In the genomic region with DNA sequence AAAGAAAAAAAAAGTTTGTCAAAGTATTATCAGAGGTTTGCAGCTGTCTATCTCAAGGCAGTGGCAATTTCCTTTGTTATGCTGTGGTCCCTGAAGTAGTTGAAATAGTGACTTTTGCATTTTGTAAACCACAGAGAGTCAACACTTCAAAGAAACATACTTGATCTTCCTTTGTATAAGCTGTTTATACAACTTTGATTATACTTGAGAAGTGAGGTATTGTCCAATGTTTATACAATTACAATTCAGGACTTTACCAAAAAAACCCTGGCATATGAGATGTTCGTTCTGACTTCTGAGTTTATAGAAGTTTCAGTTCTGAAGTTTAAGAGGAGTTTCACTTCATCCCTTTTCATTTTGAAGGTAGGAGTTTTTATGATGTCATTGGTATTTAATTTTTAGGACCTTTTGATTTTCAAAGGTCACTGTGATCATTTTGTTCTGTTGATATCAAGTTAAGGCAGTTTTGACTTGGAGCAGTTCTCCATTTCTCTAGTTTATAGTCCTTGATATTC, we compare ENCODE assay signal across 11 cellular contexts. TPM values are rescaled to one million over a fixed set of nuclear protein-coding genes. Genes with fewer than 3 reads are reported as not detected.
DNase-seq lines count a peak whose midpoint lies in the region; ATAC-seq and TF ChIP-seq lines count a peak whose summit lies in the region.
"Had no signal": no experiment of that assay in that cellular context is flagged by ENCODE, and none has a peak within 500 bp of the region (broad histone marks: within the 10 kb centered on the region; RNA-seq: fewer than 3 reads in every experiment).

No MANE protein-coding gene starts in this region.

- no peaks in the 10 kb centered on the region for H4K20me1 ChIP-seq in KMS-11 (ENCODE audit: insufficient read depth)

- H3K36me3 Mint-ChIP-seq in CD4-positive, CD25-positive, alpha-beta regulatory T cell = peaks cover 60% of the 10 kb centered on the region
- H3K36me3 Mint-ChIP-seq in activated naive CD4-positive, alpha-beta T cell treated with anti-CD3 and anti-CD28 coated beads, Interleukin-2, amount 50 U/mL, for 72 hours = peaks cover 57% of the 10 kb centered on the region in 2 donors

- ATAC-seq in CD4-positive, CD25-positive, alpha-beta regulatory T cell (ENCODE audit: low read depth in 2 of 2) = no peak
- ATAC-seq in activated naive CD4-positive, alpha-beta T cell treated with anti-CD3 and anti-CD28 coated beads, Interleukin-2, amount 50 U/mL, for 72 hours = peak; percentile 8 to 12
- no peak for ATAC-seq in SK-N-SH treated with all-trans-retinoic acid at 6 μM for 48 hours
- no peak for ATAC-seq in GM19328 (IDR thresholded peaks at IDR 0.05; ENCODE audit: unreplicated experiment)

- intact Hi-C loops in vagina (cut with DNase I) = no loop called here

- no peaks in the 10 kb centered on the region for H3K9me3 Mint-ChIP-seq in CD4-positive, CD25-positive, alpha-beta regulatory T cell
- no peaks in the 10 kb centered on the region for H3K9me3 Mint-ChIP-seq in activated naive CD4-positive, alpha-beta T cell treated with anti-CD3 and anti-CD28 coated beads, Interleukin-2, amount 50 U/mL, for 72 hours

- H3K27me3 ChIP-seq in CD4-positive, CD25-positive, alpha-beta regulatory T cell (ENCODE audit: control insufficient read depth, insufficient read depth, low read length) = no peaks in the 10 kb centered on the region
- H3K27me3 ChIP-seq in KMS-11 (ENCODE audit: insufficient read depth, low read depth) = no peaks in the 10 kb centered on the region
- no peaks in the 10 kb centered on the region for H3K27me3 ChIP-seq in mononuclear cell (ENCODE audit: insufficient read depth, low read length)
- H3K27me3 ChIP-seq in vagina = no peaks in the 10 kb centered on the region

- H3K4me3 ChIP-seq in CD4-positive, CD25-positive, alpha-beta regulatory T cell (ENCODE audit: low read depth, low read length) = peak overlapping the region; percentile 97
- H3K4me3 ChIP-seq in KMS-11 (IDR thresholded peaks at IDR 0.05; ENCODE audit: insufficient read depth, low read depth, low read length) (no peak overlapping the region), mononuclear cell (ENCODE audit: low read length) (peak overlapping the region; percentile 7), vagina (no peak overlapping the region)
- H3K4me3 ChIP-seq: thoracic aorta had no signal

- TF ChIP-seq CTCF in KMS-11 (conservative IDR thresholded peaks at IDR 0.05; ENCODE audit: low read depth, low read length) (no peak), vagina (IDR thresholded peaks at IDR 0.05) (no peak)

- peak overlapping the region; percentile 84 for H3K27ac ChIP-seq in CD4-positive, CD25-positive, alpha-beta regulatory T cell (ENCODE audit: insufficient read depth, low read length, poor library complexity, severe bottlenecking)
- peak overlapping the region; percentile 69 for H3K27ac ChIP-seq in KMS-11
- no peak overlapping the region for H3K27ac ChIP-seq in vagina
- H3K27ac ChIP-seq: thoracic aorta had no signal

- peak overlapping the region; percentile 26; the same call in 1 of the 2 replicates for H3K9ac ChIP-seq in KMS-11

- no peak for TF ChIP-seq POLR2A in vagina (IDR thresholded peaks at IDR 0.05)

- peak overlapping the region; percentile 96 to 98 (median 97) for H3K4me3 Mint-ChIP-seq in CD4-positive, CD25-positive, alpha-beta regulatory T cell

- H3K4me2 ChIP-seq in KMS-11 = peak overlapping the region; percentile 96

- H3K9me3 ChIP-seq in CD4-positive, CD25-positive, alpha-beta regulatory T cell (ENCODE audit: control insufficient read depth in 2 of 2, low read length in 2 of 2) = no peaks in the 10 kb centered on the region
- H3K9me3 ChIP-seq in mononuclear cell (ENCODE audit: low read depth, low read length) (no peaks in the 10 kb centered on the region), vagina (no peaks in the 10 kb centered on the region)
- H3K9me3 ChIP-seq: thoracic aorta had no signal

- DNase-seq in CD4-positive, CD25-positive, alpha-beta regulatory T cell = peak in 2 of 3 donors; percentile 61 to 75
- DNase-seq in activated naive CD4-positive, alpha-beta T cell treated with anti-CD3 and anti-CD28 coated beads, Interleukin-2, amount 50 U/mL, for 72 hours (ENCODE audit: low spot score in 2 of 2) = no peak
- no peak for DNase-seq in NCI-H2029 treated with DMSO at 0.1 percent for 48 hours (lab: John Stamatoyannopoulos, UW)
- no peak for DNase-seq in vagina (ENCODE audit: extremely low spot score in 2 of 2)
- DNase-seq: hypothalamus, NCI-H2081 treated with DMSO at 0.1 percent for 48 hours had no signal

- peaks cover 33 to 65% (median 48%) of the 10 kb centered on the region in 4 donors for H3K4me1 Mint-ChIP-seq in CD4-positive, CD25-positive, alpha-beta regulatory T cell

- no peak overlapping the region for H2AFZ ChIP-seq in KMS-11 (ENCODE audit: low read depth)

- H3K27ac Mint-ChIP-seq in CD4-positive, CD25-positive, alpha-beta regulatory T cell = peak overlapping the region; percentile 83 to 96 (median 95)
- H3K27ac Mint-ChIP-seq in activated naive CD4-positive, alpha-beta T cell treated with anti-CD3 and anti-CD28 coated beads, Interleukin-2, amount 50 U/mL, for 72 hours = peak overlapping the region; percentile 99 to 100

- peaks cover 51% of the 10 kb centered on the region for H3K4me1 ChIP-seq in CD4-positive, CD25-positive, alpha-beta regulatory T cell (ENCODE audit: control insufficient read depth, insufficient read depth, low read length, poor library complexity, severe bottlenecking)
- H3K4me1 ChIP-seq in KMS-11 (ENCODE audit: low read depth, poor library complexity, severe bottlenecking) = peaks cover 78% of the 10 kb centered on the region
- H3K4me1 ChIP-seq in mononuclear cell (ENCODE audit: insufficient read depth, low read length) = peaks cover 55% of the 10 kb centered on the region
- peaks cover 47% of the 10 kb centered on the region for H3K4me1 ChIP-seq in vagina

- H3K79me2 ChIP-seq in KMS-11 (ENCODE audit: insufficient read depth, low read depth) = peaks cover 77% of the 10 kb centered on the region

- peaks cover 36% of the 10 kb centered on the region for H3K36me3 ChIP-seq in CD4-positive, CD25-positive, alpha-beta regulatory T cell (ENCODE audit: control insufficient read depth, insufficient read depth, low read length)
- H3K36me3 ChIP-seq in KMS-11 (ENCODE audit: insufficient read depth) (peaks cover 21% of the 10 kb centered on the region; the same call in 1 of the 2 replicates), vagina (peaks cover 0 to 16% of the 10 kb centered on the region in 2 donors)

- no peaks in the 10 kb centered on the region for H3K27me3 Mint-ChIP-seq in CD4-positive, CD25-positive, alpha-beta regulatory T cell

TF ChIP-seq in SK-N-SH treated with all-trans-retinoic acid at 6 μM for 48 hours, 23 proteins besides CTCF, POLR2A, EP300 and RAD21 (continues in another document):
- TF ChIP-seq, protein P1, sequence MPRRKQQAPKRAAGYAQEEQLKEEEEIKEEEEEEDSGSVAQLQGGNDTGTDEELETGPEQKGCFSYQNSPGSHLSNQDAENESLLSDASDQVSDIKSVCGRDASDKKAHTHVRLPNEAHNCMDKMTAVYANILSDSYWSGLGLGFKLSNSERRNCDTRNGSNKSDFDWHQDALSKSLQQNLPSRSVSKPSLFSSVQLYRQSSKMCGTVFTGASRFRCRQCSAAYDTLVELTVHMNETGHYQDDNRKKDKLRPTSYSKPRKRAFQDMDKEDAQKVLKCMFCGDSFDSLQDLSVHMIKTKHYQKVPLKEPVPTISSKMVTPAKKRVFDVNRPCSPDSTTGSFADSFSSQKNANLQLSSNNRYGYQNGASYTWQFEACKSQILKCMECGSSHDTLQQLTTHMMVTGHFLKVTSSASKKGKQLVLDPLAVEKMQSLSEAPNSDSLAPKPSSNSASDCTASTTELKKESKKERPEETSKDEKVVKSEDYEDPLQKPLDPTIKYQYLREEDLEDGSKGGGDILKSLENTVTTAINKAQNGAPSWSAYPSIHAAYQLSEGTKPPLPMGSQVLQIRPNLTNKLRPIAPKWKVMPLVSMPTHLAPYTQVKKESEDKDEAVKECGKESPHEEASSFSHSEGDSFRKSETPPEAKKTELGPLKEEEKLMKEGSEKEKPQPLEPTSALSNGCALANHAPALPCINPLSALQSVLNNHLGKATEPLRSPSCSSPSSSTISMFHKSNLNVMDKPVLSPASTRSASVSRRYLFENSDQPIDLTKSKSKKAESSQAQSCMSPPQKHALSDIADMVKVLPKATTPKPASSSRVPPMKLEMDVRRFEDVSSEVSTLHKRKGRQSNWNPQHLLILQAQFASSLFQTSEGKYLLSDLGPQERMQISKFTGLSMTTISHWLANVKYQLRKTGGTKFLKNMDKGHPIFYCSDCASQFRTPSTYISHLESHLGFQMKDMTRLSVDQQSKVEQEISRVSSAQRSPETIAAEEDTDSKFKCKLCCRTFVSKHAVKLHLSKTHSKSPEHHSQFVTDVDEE (CRISPR knock-in tag; IDR thresholded peaks at IDR 0.05) = no peak
- no peak for TF ChIP-seq BACH2 (CRISPR knock-in tag; IDR thresholded peaks at IDR 0.05; ENCODE audit: borderline replicate concordance)
- no peak for TF ChIP-seq TCF4 (CRISPR knock-in tag; IDR thresholded peaks at IDR 0.05; ENCODE audit: borderline replicate concordance)
- TF ChIP-seq RARB (CRISPR knock-in tag; IDR thresholded peaks at IDR 0.05) = no peak
- no peak for TF ChIP-seq PPARA (CRISPR knock-in tag; IDR thresholded peaks at IDR 0.05; ENCODE audit: borderline replicate concordance)
- TF ChIP-seq TOX (CRISPR knock-in tag; IDR thresholded peaks at IDR 0.05; ENCODE audit: borderline replicate concordance) = no peak
- no peak for TF ChIP-seq OSR1 (CRISPR knock-in tag; IDR thresholded peaks at IDR 0.05)
- TF ChIP-seq, protein P2, sequence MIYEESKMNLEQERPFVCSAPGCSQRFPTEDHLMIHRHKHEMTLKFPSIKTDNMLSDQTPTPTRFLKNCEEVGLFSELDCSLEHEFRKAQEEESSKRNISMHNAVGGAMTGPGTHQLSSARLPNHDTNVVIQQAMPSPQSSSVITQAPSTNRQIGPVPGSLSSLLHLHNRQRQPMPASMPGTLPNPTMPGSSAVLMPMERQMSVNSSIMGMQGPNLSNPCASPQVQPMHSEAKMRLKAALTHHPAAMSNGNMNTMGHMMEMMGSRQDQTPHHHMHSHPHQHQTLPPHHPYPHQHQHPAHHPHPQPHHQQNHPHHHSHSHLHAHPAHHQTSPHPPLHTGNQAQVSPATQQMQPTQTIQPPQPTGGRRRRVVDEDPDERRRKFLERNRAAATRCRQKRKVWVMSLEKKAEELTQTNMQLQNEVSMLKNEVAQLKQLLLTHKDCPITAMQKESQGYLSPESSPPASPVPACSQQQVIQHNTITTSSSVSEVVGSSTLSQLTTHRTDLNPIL (CRISPR knock-in tag; IDR thresholded peaks at IDR 0.05; ENCODE audit: low read depth) = no peak
- no peak for TF ChIP-seq CSDC2 (CRISPR knock-in tag; IDR thresholded peaks at IDR 0.05)

RNA-seq across cellular contexts. Expression of a gene that starts 4.0 kb away (rescaled TPM):
- total RNA-seq in CD4-positive, CD25-positive, alpha-beta regulatory T cell = 375 TPM
- 100 to 1,000 TPM; 211 to 254 (median 227) TPM for polyA plus RNA-seq in CD4-positive, CD25-positive, alpha-beta regulatory T cell
- 100 to 1,000 TPM; 149 to 205 TPM for total RNA-seq in activated naive CD4-positive, alpha-beta T cell treated with anti-CD3 and anti-CD28 coated beads, Interleukin-2, amount 50 U/mL, for 72 hours
- 372 TPM for total RNA-seq in mononuclear cell
- 25.8 TPM for total RNA-seq in vagina

RNA-seq across cellular contexts. Expression of a gene that starts 10.1 kb away (rescaled TPM):
- total RNA-seq in CD4-positive, CD25-positive, alpha-beta regulatory T cell = 10.7 TPM
- 10 to 100 TPM; 13.8 to 24.2 (median 23.0) TPM for polyA plus RNA-seq in CD4-positive, CD25-positive, alpha-beta regulatory T cell
- 10 to 100 TPM; 39.4 to 50.8 TPM for total RNA-seq in activated naive CD4-positive, alpha-beta T cell treated with anti-CD3 and anti-CD28 coated beads, Interleukin-2, amount 50 U/mL, for 72 hours
- total RNA-seq in mononuclear cell = 8.0 TPM
- 16.2 TPM for total RNA-seq in vagina

Comparison
In these comparisons a context has a peak if more than half of its experiments do, and no peak if none do; other contexts are left out.
1. ATAC-seq: peak in activated naive CD4-positive, alpha-beta T cell treated with anti-CD3 and anti-CD28 coated beads, Interleukin-2, amount 50 U/mL, for 72 hours (2 of 2); none in CD4-positive, CD25-positive, alpha-beta regulatory T cell (0 of 2), SK-N-SH treated with all-trans-retinoic acid at 6 μM for 48 hours (single experiment) and GM19328 (single experiment).
2. DNase-seq: peak in CD4-positive, CD25-positive, alpha-beta regulatory T cell (2 of 3); none in activated naive CD4-positive, alpha-beta T cell treated with anti-CD3 and anti-CD28 coated beads, Interleukin-2, amount 50 U/mL, for 72 hours (0 of 2), NCI-H2029 treated with DMSO at 0.1 percent for 48 hours (single experiment) and vagina (0 of 2).
3. H3K4me3 ChIP-seq: peak in CD4-positive, CD25-positive, alpha-beta regulatory T cell (single experiment) and mononuclear cell (single experiment); none in KMS-11 (single experiment) and vagina (0 of 2).